In genomic region chr17:21004016-21004930, GRCh38 we compare ENCODE assay signal across 1 cellular context.
TF ChIP-seq lines count a peak whose summit lies in the region.

No MANE protein-coding gene starts in this region.

TF ChIP-seq in GM12878, 131 proteins besides CTCF, POLR2A, EP300 and RAD21:
- no peak for TF ChIP-seq LARP7 (IDR thresholded peaks at IDR 0.05)
- no peak for TF ChIP-seq KAT2A (conservative IDR thresholded peaks at IDR 0.05; ENCODE audit: control insufficient read depth, low read depth, low read length)
- no peak for TF ChIP-seq POLR2AphosphoS5 (IDR thresholded peaks at IDR 0.05; ENCODE audit: low read length)
- TF ChIP-seq NFXL1 (IDR thresholded peaks at IDR 0.05; ENCODE audit: borderline replicate concordance), result no peak
- no peak for TF ChIP-seq CHD4 (IDR thresholded peaks at IDR 0.05)
- no peak for TF ChIP-seq TAF1 (IDR thresholded peaks at IDR 0.05; ENCODE audit: borderline replicate concordance, low read depth, low read length)
- TF ChIP-seq IRF4 (IDR thresholded peaks at IDR 0.05; ENCODE audit: low read depth, low read length), result no peak
- no peak for TF ChIP-seq IKZF1 (conservative IDR thresholded peaks at IDR 0.05)
- no peak for TF ChIP-seq FOS (IDR thresholded peaks at IDR 0.05; ENCODE audit: borderline replicate concordance, extremely low read depth, insufficient read length)
- TF ChIP-seq BCL3 (IDR thresholded peaks at IDR 0.05; ENCODE audit: borderline replicate concordance, insufficient read depth, low read depth, low read length, poor library complexity, severe bottlenecking), result no peak
- TF ChIP-seq JUND (IDR thresholded peaks at IDR 0.05; ENCODE audit: low read depth, low read length), result no peak
- TF ChIP-seq ZBTB33 (IDR thresholded peaks at IDR 0.05), result no peak
- TF ChIP-seq ZNF207 (IDR thresholded peaks at IDR 0.05; ENCODE audit: borderline replicate concordance), result no peak
- no peak for TF ChIP-seq IKZF2 (IDR thresholded peaks at IDR 0.05)
- TF ChIP-seq KDM1A (IDR thresholded peaks at IDR 0.05; ENCODE audit: borderline replicate concordance), result no peak
- no peak for TF ChIP-seq CUX1 (IDR thresholded peaks at IDR 0.05; ENCODE audit: insufficient replicate concordance, low read depth, low read length)
